In genomic region chr12:75889214-75889613, GRCh38 we compare ENCODE assay signal across 13 cellular contexts.
DNase-seq lines count a peak whose midpoint lies in the region; ATAC-seq and TF ChIP-seq lines count a peak whose summit lies in the region.
"Had no signal": no experiment of that assay in that cellular context is flagged by ENCODE, and none has a peak within 500 bp of the region (broad histone marks: within the 10 kb centered on the region; RNA-seq: fewer than 3 reads in every experiment).

No MANE protein-coding gene starts in this region.

- no peaks in the 10 kb centered on the region for H3K9me2 ChIP-seq in GM23338 (ENCODE audit: insufficient read depth)

- no peaks in the 10 kb centered on the region for H3K9me3 Mint-ChIP-seq in GM23338
- no peaks in the 10 kb centered on the region for H3K9me3 Mint-ChIP-seq in activated CD4-positive, alpha-beta memory T cell treated with anti-CD3 and anti-CD28 coated beads, Interleukin-2, amount 10 ng/mL, durations not matched to agents 7 days and 5 days
- no peaks in the 10 kb centered on the region for H3K9me3 Mint-ChIP-seq in effector memory CD8-positive, alpha-beta T cell
- H3K9me3 Mint-ChIP-seq: dendritic cell treated with granulocyte-macrophage colony-stimulating factor and Interleukin-4, amounts not matched to agents 40 ng/mL and 50 ng/mL, for 4 days had no signal

- no peaks in the 10 kb centered on the region for H3K36me3 Mint-ChIP-seq in GM23338 (ENCODE audit: low read depth)
- H3K36me3 Mint-ChIP-seq in activated CD4-positive, alpha-beta memory T cell treated with anti-CD3 and anti-CD28 coated beads, Interleukin-2, amount 10 ng/mL, durations not matched to agents 7 days and 5 days (ENCODE audit: low read depth) = no peaks in the 10 kb centered on the region
- no peaks in the 10 kb centered on the region for H3K36me3 Mint-ChIP-seq in effector memory CD8-positive, alpha-beta T cell (ENCODE audit: insufficient read depth)

- no peaks in the 10 kb centered on the region for H3K79me2 ChIP-seq in GM23338 (replicated peaks; ENCODE audit: insufficient read depth)

- H3K27ac ChIP-seq in GM23338 (ENCODE audit: low read depth) = peak overlapping the region; percentile 43; the same call in 1 of the 2 replicates
- H3K27ac ChIP-seq in angular gyrus (ENCODE audit: low read depth, low read length) = peak overlapping the region; percentile 62

- POLR2A ChIA-PET in activated CD4-positive, alpha-beta memory T cell treated with anti-CD3 and anti-CD28 coated beads, Interleukin-2, amount 10 ng/mL, durations not matched to agents 7 days and 5 days (lab: Charles Lee) = no interaction called here

- peak; percentile 92 for ATAC-seq in GM23338
- no peak for ATAC-seq in effector memory CD8-positive, alpha-beta T cell (replicated peaks)

- H3F3A ChIP-seq in GM23338 (replicated peaks; ENCODE audit: low read depth) = no peaks in the 10 kb centered on the region

- peak overlapping the region; percentile 72 for H2AFZ ChIP-seq in GM23338

- H4K20me1 ChIP-seq in GM23338 (replicated peaks; ENCODE audit: insufficient read depth) = no peaks in the 10 kb centered on the region

- no peaks in the 10 kb centered on the region for H3K27me3 ChIP-seq in GM23338 (ENCODE audit: insufficient read depth)
- H3K27me3 ChIP-seq: BE2C had no signal

- CTCF ChIA-PET in activated CD4-positive, alpha-beta memory T cell treated with anti-CD3 and anti-CD28 coated beads, Interleukin-2, amount 10 ng/mL, durations not matched to agents 7 days and 5 days (lab: Charles Lee) = no interaction called here

- no peak overlapping the region for H3K4me3 ChIP-seq in GM23338

- peaks cover 2% of the 10 kb centered on the region for H3K27me3 Mint-ChIP-seq in GM23338 (ENCODE audit: insufficient read depth, low read depth, poor library complexity)
- H3K27me3 Mint-ChIP-seq in activated CD4-positive, alpha-beta memory T cell treated with anti-CD3 and anti-CD28 coated beads, Interleukin-2, amount 10 ng/mL, durations not matched to agents 7 days and 5 days = peaks cover 25% of the 10 kb centered on the region
- H3K27me3 Mint-ChIP-seq in effector memory CD8-positive, alpha-beta T cell = peaks cover 7 to 19% of the 10 kb centered on the region in 2 donors

- peak overlapping the region; percentile 40; the same call in 1 of the 2 replicates for H3K4me2 ChIP-seq in GM23338

- peaks cover 42% of the 10 kb centered on the region for H3K4me1 ChIP-seq in GM23338 (ENCODE audit: insufficient read depth)
- H3K4me1 ChIP-seq: BE2C had no signal

- TF ChIP-seq CTCF in GM23338 (conservative IDR thresholded peaks at IDR 0.05; ENCODE audit: low read depth in 2 of 2) = no peak

- H3K36me3 ChIP-seq in GM23338 (ENCODE audit: insufficient read depth) = no peaks in the 10 kb centered on the region
- H3K36me3 ChIP-seq: BE2C had no signal

- H3K4me3 Mint-ChIP-seq in GM23338 = peak overlapping the region; percentile 22; the same call in 1 of the 3 replicates
- no peak overlapping the region for H3K4me3 Mint-ChIP-seq in activated CD4-positive, alpha-beta memory T cell treated with anti-CD3 and anti-CD28 coated beads, Interleukin-2, amount 10 ng/mL, durations not matched to agents 7 days and 5 days
- H3K4me3 Mint-ChIP-seq in effector memory CD8-positive, alpha-beta T cell = no peak overlapping the region
- H3K4me3 Mint-ChIP-seq: dendritic cell treated with granulocyte-macrophage colony-stimulating factor and Interleukin-4, amounts not matched to agents 40 ng/mL and 50 ng/mL, for 4 days had no signal

- H3K4me1 Mint-ChIP-seq in GM23338 = peaks cover 35% of the 10 kb centered on the region
- H3K4me1 Mint-ChIP-seq in activated CD4-positive, alpha-beta memory T cell treated with anti-CD3 and anti-CD28 coated beads, Interleukin-2, amount 10 ng/mL, durations not matched to agents 7 days and 5 days = no peaks in the 10 kb centered on the region
- H3K4me1 Mint-ChIP-seq in effector memory CD8-positive, alpha-beta T cell (ENCODE audit: low read depth in 2 of 2) = peaks cover 0 to 3% of the 10 kb centered on the region in 2 donors

- DNase-seq in GM23338 (ENCODE audit: low spot score) = peak; percentile 56
- DNase-seq in hypothalamus (lab: John Stamatoyannopoulos, UW) = peak in 38 of 51 donors; percentile 2 to 74 (median 30)
- peak; percentile 18 for DNase-seq in occipital lobe (lab: John Stamatoyannopoulos, UW)
- no peak for DNase-seq in NCI-H2081 (lab: John Stamatoyannopoulos, UW)
- no peak for DNase-seq in activated CD4-positive, alpha-beta memory T cell treated with anti-CD3 and anti-CD28 coated beads, Interleukin-2, amount 10 ng/mL, durations not matched to agents 7 days and 5 days
- no peak for DNase-seq in NCI-H2107 (lab: John Stamatoyannopoulos, UW)
- DNase-seq in effector memory CD8-positive, alpha-beta T cell = no peak
- DNase-seq: activated CD4-positive, alpha-beta T cell treated with anti-CD3 and anti-CD28 coated beads, Interleukin-2, amount 50 U/mL, for 4 hours; activated naive CD4-positive, alpha-beta T cell; BE2C; SW 1271 had no signal

- peak overlapping the region; percentile 92 for H3K27ac Mint-ChIP-seq in GM23338
- H3K27ac Mint-ChIP-seq in activated CD4-positive, alpha-beta memory T cell treated with anti-CD3 and anti-CD28 coated beads, Interleukin-2, amount 10 ng/mL, durations not matched to agents 7 days and 5 days = no peak overlapping the region
- H3K27ac Mint-ChIP-seq in effector memory CD8-positive, alpha-beta T cell = no peak overlapping the region
- H3K27ac Mint-ChIP-seq: dendritic cell treated with granulocyte-macrophage colony-stimulating factor and Interleukin-4, amounts not matched to agents 40 ng/mL and 50 ng/mL, for 4 days had no signal

TF ChIP-seq in GM23338, 12 proteins besides CTCF, POLR2A, EP300 and RAD21:
- TF ChIP-seq REST (IDR thresholded peaks at IDR 0.05; ENCODE audit: unreplicated experiment) = no peak
- no peak for TF ChIP-seq JUNB (IDR thresholded peaks at IDR 0.05; ENCODE audit: unreplicated experiment)
- no peak for TF ChIP-seq EZH2phosphoT487 (IDR thresholded peaks at IDR 0.05; ENCODE audit: unreplicated experiment)

Comparison
In these comparisons a context has a peak if more than half of its experiments do, and no peak if none do; other contexts are left out.
1. DNase-seq: peak in GM23338 (single experiment), hypothalamus (38 of 51) and occipital lobe (single experiment); none in NCI-H2081 (0 of 2), activated CD4-positive, alpha-beta memory T cell treated with anti-CD3 and anti-CD28 coated beads, Interleukin-2, amount 10 ng/mL, durations not matched to agents 7 days and 5 days (single experiment), NCI-H2107 (single experiment) and effector memory CD8-positive, alpha-beta T cell (0 of 3).